ENCODE assay signal across 1 cellular context in the genomic region with DNA sequence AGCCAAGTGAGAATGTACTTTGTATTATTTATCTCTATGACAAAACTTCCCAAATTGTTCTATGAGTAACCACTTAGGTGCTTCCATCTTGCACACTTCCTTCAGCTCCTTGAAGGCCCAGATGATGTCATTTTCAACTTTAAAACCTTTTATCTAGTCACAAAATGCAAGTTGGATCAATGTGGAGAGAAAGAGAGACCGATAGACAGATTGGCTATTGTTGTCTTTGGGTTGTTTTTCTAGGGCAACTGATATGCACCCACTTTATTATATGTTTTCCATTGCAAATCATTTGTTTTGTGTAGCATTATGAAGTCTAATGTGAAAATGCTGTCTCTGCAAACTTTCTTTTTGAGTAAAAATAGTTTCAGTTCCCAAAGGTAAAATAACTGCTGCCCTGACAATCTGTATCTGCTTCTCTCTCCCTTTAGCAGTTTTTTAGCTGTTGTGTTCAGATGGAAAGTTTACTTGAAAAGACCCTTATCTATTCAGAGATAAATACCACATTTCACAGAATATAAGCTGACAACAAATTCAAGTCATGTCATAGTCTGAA.
A peak's percentile ranks its signal among the peaks of the same experiment; 100 is the strongest.
TF ChIP-seq lines count a peak whose summit lies in the region.

No MANE protein-coding gene starts in this region.

TF ChIP-seq in K562, 482 proteins besides CTCF, POLR2A, EP300 and RAD21 (continued from another document and continues in another):
- TF ChIP-seq, protein P1, sequence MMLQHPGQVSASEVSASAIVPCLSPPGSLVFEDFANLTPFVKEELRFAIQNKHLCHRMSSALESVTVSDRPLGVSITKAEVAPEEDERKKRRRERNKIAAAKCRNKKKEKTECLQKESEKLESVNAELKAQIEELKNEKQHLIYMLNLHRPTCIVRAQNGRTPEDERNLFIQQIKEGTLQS (IDR thresholded peaks at IDR 0.05), result peak; percentile 97
- TF ChIP-seq, protein P1 (CRISPR knock-in tag; conservative IDR thresholded peaks at IDR 0.05), result 0 out of 2 replicates have a peak, but pooled peaks have one; percentile 22
- no peak for TF ChIP-seq PHB (CRISPR knock-in tag; IDR thresholded peaks at IDR 0.05)
- TF ChIP-seq ZNF589 (CRISPR knock-in tag; IDR thresholded peaks at IDR 0.05; ENCODE audit: low read depth), result peak; percentile 48; the same call in 1 of the 2 replicates
- TF ChIP-seq SMARCA4 (IDR thresholded peaks at IDR 0.05), result peak; percentile 74
- no peak for TF ChIP-seq PURB (CRISPR knock-in tag; IDR thresholded peaks at IDR 0.05; ENCODE audit: low read depth)
- peak; percentile 70; the same call in 1 of the 2 replicates for TF ChIP-seq ARID1B (IDR thresholded peaks at IDR 0.05)
- TF ChIP-seq PKNOX1 (IDR thresholded peaks at IDR 0.05), result peak; percentile 28
- TF ChIP-seq TAL1 (IDR thresholded peaks at IDR 0.05), result peak; percentile 38
- peak; percentile 86 for TF ChIP-seq ZNF316 (IDR thresholded peaks at IDR 0.05)
- TF ChIP-seq STAT5A (IDR thresholded peaks at IDR 0.05; ENCODE audit: borderline replicate concordance, low read length), result no peak
- TF ChIP-seq KAT7 (CRISPR knock-in tag; IDR thresholded peaks at IDR 0.05; ENCODE audit: borderline replicate concordance), result 0 out of 2 replicates have a peak, but pooled peaks have one; percentile 43
- TF ChIP-seq ETS2 (tag; IDR thresholded peaks at IDR 0.05; ENCODE audit: borderline replicate concordance, poor library complexity, severe bottlenecking), result no peak
- peak; percentile 13 for TF ChIP-seq SMARCB1 (IDR thresholded peaks at IDR 0.05; ENCODE audit: insufficient read length, low read depth)
- peak; percentile 32; the same call in 1 of the 2 replicates for TF ChIP-seq ADNP (tag; IDR thresholded peaks at IDR 0.05)
- TF ChIP-seq ZNF592 (IDR thresholded peaks at IDR 0.05), result peak; percentile 86
- no peak for TF ChIP-seq ZBTB1 (CRISPR knock-in tag; IDR thresholded peaks at IDR 0.05; ENCODE audit: borderline replicate concordance, low read depth)
- peak; percentile 55; the same call in 1 of the 2 replicates for TF ChIP-seq CREB1 (IDR thresholded peaks at IDR 0.05)
- TF ChIP-seq CREB1 (CRISPR knock-in tag; IDR thresholded peaks at IDR 0.05), result no peak
- TF ChIP-seq DEAF1 (CRISPR knock-in tag; IDR thresholded peaks at IDR 0.05), result no peak
- peak; percentile 67; the same call in 1 of the 2 replicates for TF ChIP-seq ZNF395 (CRISPR knock-in tag; IDR thresholded peaks at IDR 0.05)
- TF ChIP-seq COPS2 (conservative IDR thresholded peaks at IDR 0.05), result no peak
- TF ChIP-seq EGR1 (conservative IDR thresholded peaks at IDR 0.05), result no peak
- no peak for TF ChIP-seq DDX20 (tag; IDR thresholded peaks at IDR 0.05; ENCODE audit: low read depth)
- peak in 1 of 2 experiments; percentile 64; a peak in 2 of 4 replicates for TF ChIP-seq ARNT (IDR thresholded peaks at IDR 0.05)
- TF ChIP-seq TOE1 (IDR thresholded peaks at IDR 0.05; ENCODE audit: borderline replicate concordance), result no peak
- TF ChIP-seq TOE1 (CRISPR knock-in tag; IDR thresholded peaks at IDR 0.05; ENCODE audit: borderline replicate concordance, low read depth), result no peak
- peak; percentile 77 for TF ChIP-seq C11orf30 (IDR thresholded peaks at IDR 0.05; ENCODE audit: low read depth)
- TF ChIP-seq LEF1 (IDR thresholded peaks at IDR 0.05), result peak; percentile 18; the same call in 1 of the 2 replicates
- TF ChIP-seq, protein P2, sequence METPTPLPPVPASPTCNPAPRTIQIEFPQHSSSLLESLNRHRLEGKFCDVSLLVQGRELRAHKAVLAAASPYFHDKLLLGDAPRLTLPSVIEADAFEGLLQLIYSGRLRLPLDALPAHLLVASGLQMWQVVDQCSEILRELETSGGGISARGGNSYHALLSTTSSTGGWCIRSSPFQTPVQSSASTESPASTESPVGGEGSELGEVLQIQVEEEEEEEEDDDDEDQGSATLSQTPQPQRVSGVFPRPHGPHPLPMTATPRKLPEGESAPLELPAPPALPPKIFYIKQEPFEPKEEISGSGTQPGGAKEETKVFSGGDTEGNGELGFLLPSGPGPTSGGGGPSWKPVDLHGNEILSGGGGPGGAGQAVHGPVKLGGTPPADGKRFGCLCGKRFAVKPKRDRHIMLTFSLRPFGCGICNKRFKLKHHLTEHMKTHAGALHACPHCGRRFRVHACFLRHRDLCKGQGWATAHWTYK (CRISPR knock-in tag; IDR thresholded peaks at IDR 0.05), result 0 out of 2 replicates have a peak, but pooled peaks have one; percentile 51
- peak; percentile 56; the same call in 1 of the 2 replicates for TF ChIP-seq FOXM1 (IDR thresholded peaks at IDR 0.05; ENCODE audit: low read depth)
- no peak for TF ChIP-seq FOXM1 (CRISPR knock-in tag; IDR thresholded peaks at IDR 0.05; ENCODE audit: low read depth)
- TF ChIP-seq CREM (IDR thresholded peaks at IDR 0.05; ENCODE audit: low read depth), result peak; percentile 45; the same call in 1 of the 2 replicates
- peak; percentile 16; the same call in 1 of the 2 replicates for TF ChIP-seq KLF6 (CRISPR knock-in tag; IDR thresholded peaks at IDR 0.05; ENCODE audit: borderline replicate concordance)
- peak; percentile 19; the same call in 1 of the 2 replicates for TF ChIP-seq NFRKB (IDR thresholded peaks at IDR 0.05; ENCODE audit: low read depth)
- TF ChIP-seq NR2C2 (CRISPR knock-in tag; IDR thresholded peaks at IDR 0.05), result no peak
- peak; percentile 42; the same call in 1 of the 2 replicates for TF ChIP-seq NR2C2 (tag; IDR thresholded peaks at IDR 0.05)
- TF ChIP-seq SOX6 (IDR thresholded peaks at IDR 0.05), result peak; percentile 86
- no peak for TF ChIP-seq CCAR2 (IDR thresholded peaks at IDR 0.05; ENCODE audit: low read depth, low read length)
- peak; percentile 72 for TF ChIP-seq CBFA2T3 (IDR thresholded peaks at IDR 0.05)
- 0 out of 2 replicates have a peak, but pooled peaks have one; percentile 42 for TF ChIP-seq TCFL5 (CRISPR knock-in tag; conservative IDR thresholded peaks at IDR 0.05)
- TF ChIP-seq ZNF165 (CRISPR knock-in tag; IDR thresholded peaks at IDR 0.05; ENCODE audit: borderline replicate concordance), result no peak
- 0 out of 4 replicates have a peak, but pooled peaks of 1 of the 2 experiments have one; percentile 48 for TF ChIP-seq TEAD1 (CRISPR knock-in tag; IDR thresholded peaks at IDR 0.05)
- no peak for TF ChIP-seq ATF1 (CRISPR knock-in tag; IDR thresholded peaks at IDR 0.05)
- peak; percentile 52 for TF ChIP-seq ATF1 (tag; IDR thresholded peaks at IDR 0.05)
- TF ChIP-seq TBL1XR1 (IDR thresholded peaks at IDR 0.05; ENCODE audit: low read length in 2 of 2), result peak in 1 of 2 experiments; percentile 46; a peak in 2 of 4 replicates
- TF ChIP-seq POLR2AphosphoS2 (IDR thresholded peaks at IDR 0.05; ENCODE audit: low read length), result no peak
- peak; percentile 87 for TF ChIP-seq JUND (IDR thresholded peaks at IDR 0.05; ENCODE audit: borderline replicate concordance, low read depth, low read length)
- peak; percentile 85 for TF ChIP-seq JUND (tag; IDR thresholded peaks at IDR 0.05; ENCODE audit: borderline replicate concordance, low read depth, low read length)
- TF ChIP-seq CEBPG (CRISPR knock-in tag; IDR thresholded peaks at IDR 0.05), result no peak
- 0 out of 4 replicates have a peak, but pooled peaks of 1 of the 2 experiments have one; percentile 11 for TF ChIP-seq CEBPG (tag; conservative IDR thresholded peaks at IDR 0.05 in 1 of 2, IDR thresholded peaks at IDR 0.05 in 1 of 2)
- peak; percentile 66 for TF ChIP-seq SMARCE1 (IDR thresholded peaks at IDR 0.05)
- TF ChIP-seq, protein P3, sequence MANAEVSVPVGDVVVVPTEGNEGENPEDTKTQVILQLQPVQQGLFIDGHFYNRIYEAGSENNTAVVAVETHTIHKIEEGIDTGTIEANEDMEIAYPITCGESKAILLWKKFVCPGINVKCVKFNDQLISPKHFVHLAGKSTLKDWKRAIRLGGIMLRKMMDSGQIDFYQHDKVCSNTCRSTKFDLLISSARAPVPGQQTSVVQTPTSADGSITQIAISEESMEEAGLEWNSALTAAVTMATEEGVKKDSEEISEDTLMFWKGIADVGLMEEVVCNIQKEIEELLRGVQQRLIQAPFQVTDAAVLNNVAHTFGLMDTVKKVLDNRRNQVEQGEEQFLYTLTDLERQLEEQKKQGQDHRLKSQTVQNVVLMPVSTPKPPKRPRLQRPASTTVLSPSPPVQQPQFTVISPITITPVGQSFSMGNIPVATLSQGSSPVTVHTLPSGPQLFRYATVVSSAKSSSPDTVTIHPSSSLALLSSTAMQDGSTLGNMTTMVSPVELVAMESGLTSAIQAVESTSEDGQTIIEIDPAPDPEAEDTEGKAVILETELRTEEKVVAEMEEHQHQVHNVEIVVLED (CRISPR knock-in tag; IDR thresholded peaks at IDR 0.05), result 0 out of 2 replicates have a peak, but pooled peaks have one; percentile 24
- TF ChIP-seq DPF2 (IDR thresholded peaks at IDR 0.05), result peak; percentile 80
- 0 out of 2 replicates have a peak, but pooled peaks have one; percentile 1 for TF ChIP-seq CTBP1 (IDR thresholded peaks at IDR 0.05; ENCODE audit: borderline replicate concordance)
- TF ChIP-seq SP1 (CRISPR knock-in tag; IDR thresholded peaks at IDR 0.05), result 0 out of 2 replicates have a peak, but pooled peaks have one; percentile 35
- peak; percentile 43 for TF ChIP-seq CCNT2 (IDR thresholded peaks at IDR 0.05; ENCODE audit: borderline replicate concordance, extremely low read depth, insufficient read length, low read depth, low read length)
- TF ChIP-seq ZNF668 (CRISPR knock-in tag; IDR thresholded peaks at IDR 0.05), result no peak
- TF ChIP-seq ELK1 (CRISPR knock-in tag; IDR thresholded peaks at IDR 0.05), result no peak
- 0 out of 2 replicates have a peak, but pooled peaks have one; percentile 12 for TF ChIP-seq RFX1 (IDR thresholded peaks at IDR 0.05)
- peak; percentile 24 to 58; a peak in 2 of 4 replicates for TF ChIP-seq FOXK2 (conservative IDR thresholded peaks at IDR 0.05 in 1 of 2, IDR thresholded peaks at IDR 0.05 in 1 of 2; ENCODE audit: low read depth in 2 of 2)
